8 cellular contexts compared by ENCODE assay signal in genomic region chr7:113086431-113086888, GRCh38. TPM values are rescaled to one million over a fixed set of nuclear protein-coding genes. Genes with fewer than 3 reads are reported as not detected.
DNase-seq lines count a peak whose midpoint lies in the region; ATAC-seq and TF ChIP-seq lines count a peak whose summit lies in the region.

Gene GPR85, minus strand, starts transcription at chr7:113086827. Its CDS starts 2,106 bp downstream, at chr7:113084721.

- H3K4me1 Mint-ChIP-seq in activated CD4-positive, alpha-beta memory T cell treated with anti-CD3 and anti-CD28 coated beads, Interleukin-2, amount 10 ng/mL, durations not matched to agents 7 days and 5 days: peaks cover 4% of the 10 kb centered on the region

- peaks cover 42% of the 10 kb centered on the region for H3K27me3 Mint-ChIP-seq in activated CD4-positive, alpha-beta memory T cell treated with anti-CD3 and anti-CD28 coated beads, Interleukin-2, amount 10 ng/mL, durations not matched to agents 7 days and 5 days

- CTCF ChIA-PET in GM10248 (lab: Yijun Ruan, JAX): interaction anchor here (1.0 to 1.2 kb wide), 3 partner anchors 9 to 73 kb away, joined by 3 to 5 read pairs (median 3); no protein-coding TSS in a partner anchor
- CTCF ChIA-PET in activated CD4-positive, alpha-beta memory T cell treated with anti-CD3 and anti-CD28 coated beads, Interleukin-2, amount 10 ng/mL, durations not matched to agents 7 days and 5 days (lab: Charles Lee): interaction anchor here (0.8 to 1.4 kb wide), 3 partner anchors 17 to 73 kb away, joined by 3 to 4 read pairs (median 3); no protein-coding TSS in a partner anchor

- H3K9me3 Mint-ChIP-seq in activated CD4-positive, alpha-beta memory T cell treated with anti-CD3 and anti-CD28 coated beads, Interleukin-2, amount 10 ng/mL, durations not matched to agents 7 days and 5 days: no peaks in the 10 kb centered on the region

- H3K27ac ChIP-seq in substantia nigra (ENCODE audit: low read depth, low read length, poor library complexity, severe bottlenecking): peak within 1 kb of the TSS; percentile 35

- peak; percentile 42 for DNase-seq in GM10248 (ENCODE audit: extremely low spot score)
- DNase-seq in NCI-H1694 (lab: John Stamatoyannopoulos, UW): peak; percentile 53
- peak; percentile 33 for DNase-seq in activated CD4-positive, alpha-beta memory T cell treated with anti-CD3 and anti-CD28 coated beads, Interleukin-2, amount 10 ng/mL, durations not matched to agents 7 days and 5 days
- peak; percentile 44 for DNase-seq in epidermal melanocyte (ENCODE audit: insufficient read length, low spot score)
- peak; percentile 53 for DNase-seq in middle frontal gyrus (ENCODE audit: extremely low spot score, low spot score)
- peak in 34 of 49 donors; percentile 2 to 75 (median 28) for DNase-seq in substantia nigra (lab: John Stamatoyannopoulos, UW)
- DNase-seq in NOMO-1 (lab: John Stamatoyannopoulos, UW; ENCODE audit: unreplicated experiment in 2 of 2): no peak

- peak within 1 kb of the TSS; percentile 21 for H3K4me3 Mint-ChIP-seq in activated CD4-positive, alpha-beta memory T cell treated with anti-CD3 and anti-CD28 coated beads, Interleukin-2, amount 10 ng/mL, durations not matched to agents 7 days and 5 days

- POLR2A ChIA-PET in GM10248 (lab: Yijun Ruan, JAX): no interaction called here
- POLR2A ChIA-PET in activated CD4-positive, alpha-beta memory T cell treated with anti-CD3 and anti-CD28 coated beads, Interleukin-2, amount 10 ng/mL, durations not matched to agents 7 days and 5 days (lab: Charles Lee): interaction anchor here (0.9 kb wide), 1 partner anchor 16 kb away, joined by 3 read pairs; no protein-coding TSS in a partner anchor

- H3K27ac Mint-ChIP-seq in activated CD4-positive, alpha-beta memory T cell treated with anti-CD3 and anti-CD28 coated beads, Interleukin-2, amount 10 ng/mL, durations not matched to agents 7 days and 5 days: no peak within 1 kb of the TSS

- TF ChIP-seq CTCF in GM10248 (IDR thresholded peaks at IDR 0.05; ENCODE audit: control extremely low read depth, extremely low read depth, low read depth, missing control alignments): no peak

- no peaks in the 10 kb centered on the region for H3K36me3 Mint-ChIP-seq in activated CD4-positive, alpha-beta memory T cell treated with anti-CD3 and anti-CD28 coated beads, Interleukin-2, amount 10 ng/mL, durations not matched to agents 7 days and 5 days (ENCODE audit: low read depth)

- ATAC-seq in HG02588 (IDR thresholded peaks at IDR 0.05; ENCODE audit: unreplicated experiment): peak; percentile 68

RNA-seq across cellular contexts. Expression of gene GPR85, which starts in this region (rescaled TPM):
- not detected for total RNA-seq in activated CD4-positive, alpha-beta memory T cell treated with anti-CD3 and anti-CD28 coated beads, Interleukin-2, amount 10 ng/mL, durations not matched to agents 7 days and 5 days

Comparison
In these comparisons a context has a peak if more than half of its experiments do, and no peak if none do; other contexts are left out.
1. Peak in DNase-seq in activated CD4-positive, alpha-beta memory T cell treated with anti-CD3 and anti-CD28 coated beads, Interleukin-2, amount 10 ng/mL, durations not matched to agents 7 days and 5 days; RNA of the gene not detected or under 1 TPM.
2. DNase-seq: peak in GM10248 (single experiment), NCI-H1694 (single experiment), epidermal melanocyte (single experiment), middle frontal gyrus (single experiment) and substantia nigra (34 of 49); none in NOMO-1 (0 of 2).